ENCODE assay signal across 12 cellular contexts in genomic region chr19:22422220-22422619, GRCh38. TPM values are rescaled to one million over a fixed set of nuclear protein-coding genes. Genes with fewer than 3 reads are reported as not detected.
DNase-seq lines count a peak whose midpoint lies in the region; ATAC-seq and TF ChIP-seq lines count a peak whose summit lies in the region.
"Had no signal": no experiment of that assay in that cellular context is flagged by ENCODE, and none has a peak within 500 bp of the region (broad histone marks: within the 10 kb centered on the region; RNA-seq: fewer than 3 reads in every experiment).

Gene ZNF98 (minus strand): TSS chr19:22422346. CDS start chr19:22422224, 122 bp downstream.

- TF ChIP-seq CTCF in dorsolateral prefrontal cortex (IDR thresholded peaks at IDR 0.05 in 54 of 56, conservative IDR thresholded peaks at IDR 0.05 in 2 of 56; ENCODE audit: low read depth in 1 of 56, partially characterized antibody in 56 of 56) (no peak), testis (IDR thresholded peaks at IDR 0.05) (no peak), colonic mucosa (IDR thresholded peaks at IDR 0.05) (no peak)

- H3K4me1 ChIP-seq in testis (no peaks in the 10 kb centered on the region), colonic mucosa (no peaks in the 10 kb centered on the region)

- DNase-seq in NCI-H146 (lab: John Stamatoyannopoulos, UW) (peak; percentile 49), NCI-H146 treated with DMSO at 0.1 percent for 48 hours (lab: John Stamatoyannopoulos, UW; ENCODE audit: unreplicated experiment) (no peak), dorsolateral prefrontal cortex (peak in 6 of 10 donors; percentile 12 to 70 (median 57)), medulla oblongata (ENCODE audit: extremely low spot score) (peak; percentile 71), testis (peak; percentile 97), colonic mucosa (no peak)
- DNase-seq in stimulated activated naive CD8-positive, alpha-beta T cell treated with anti-CD3 and anti-CD28 coated beads, Interleukin-15, Interleukin-2, amounts not matched to agents 100 U/mL and 50 U/mL, for 24 hours, result no peak
- DNase-seq: immature natural killer cell, NCI-H2081 treated with DMSO at 0.1 percent for 48 hours had no signal

- H3K27me3 ChIP-seq in dorsolateral prefrontal cortex, result peaks cover 0 to 12% (median 0%) of the 10 kb centered on the region in 45 donors
- H3K27me3 ChIP-seq in testis, result no peaks in the 10 kb centered on the region
- no peaks in the 10 kb centered on the region for H3K27me3 ChIP-seq in colonic mucosa

- ATAC-seq in HG03175 (IDR thresholded peaks at IDR 0.05; ENCODE audit: unreplicated experiment), result no peak
- ATAC-seq in stimulated activated naive CD8-positive, alpha-beta T cell treated with anti-CD3 and anti-CD28 coated beads, Interleukin-15, Interleukin-2, amounts not matched to agents 100 U/mL and 50 U/mL, for 24 hours, result no peak
- ATAC-seq: HCT116 had no signal

- H3K4me3 ChIP-seq in dorsolateral prefrontal cortex (peak within 1 kb of the TSS in 49 of 59 donors; percentile 2 to 63 (median 39)), testis (peak within 1 kb of the TSS; percentile 53 to 66), colonic mucosa (no peak within 1 kb of the TSS)

- 2 to 5% methylated on average over 5 to 16 of the region's 16 CpGs for WGBS in testis, 2 donors

- no peak within 1 kb of the TSS for H3K9ac ChIP-seq in colonic mucosa (ENCODE audit: low read depth in 2 of 2, low read length in 2 of 2)
- H3K9ac ChIP-seq: KMS-11 had no signal

- no peak for TF ChIP-seq POLR2A in testis (IDR thresholded peaks at IDR 0.05)

- no peaks in the 10 kb centered on the region for H3K36me3 ChIP-seq in testis (ENCODE audit: low read depth, missing control alignments)
- H3K36me3 ChIP-seq in colonic mucosa, result no peaks in the 10 kb centered on the region

- intact Hi-C loops in dorsolateral prefrontal cortex (cut with DNase I) (no loop called here), testis (cut with DNase I; ENCODE audit: low total_unique reads) (no loop called here), colonic mucosa (cut with DNase I) (no loop called here)

- H3K9me3 ChIP-seq in testis (no peaks in the 10 kb centered on the region), colonic mucosa (no peaks in the 10 kb centered on the region)

- H3K27ac ChIP-seq in dorsolateral prefrontal cortex (no peak within 1 kb of the TSS), testis (peak within 1 kb of the TSS; percentile 45 to 50), colonic mucosa (no peak within 1 kb of the TSS)
- H3K27ac ChIP-seq: KMS-11 had no signal

RNA-seq across cellular contexts. Expression of gene ZNF98, which starts in this region (rescaled TPM):
- 10 to 100 TPM in 49 of 120 experiments, 1 to 10 TPM in 71; 2.6 to 37.3 (median 9.2) TPM for total RNA-seq in dorsolateral prefrontal cortex
- 10 to 100 TPM; 16.0 to 17.7 TPM for total RNA-seq in testis
- 7.7 TPM for polyA plus RNA-seq in testis (ENCODE audit: insufficient read depth, low read depth, low replicate concordance)
- not detected for total RNA-seq in colonic mucosa

Comparison
In these comparisons a context has a peak if more than half of its experiments do, and no peak if none do; other contexts are left out.
1. DNase-seq: peak in NCI-H146 (single experiment), dorsolateral prefrontal cortex (6 of 10), medulla oblongata (single experiment) and testis (single experiment); none in NCI-H146 treated with DMSO at 0.1 percent for 48 hours (single experiment), colonic mucosa (single experiment) and stimulated activated naive CD8-positive, alpha-beta T cell treated with anti-CD3 and anti-CD28 coated beads, Interleukin-15, Interleukin-2, amounts not matched to agents 100 U/mL and 50 U/mL, for 24 hours (single experiment).
2. H3K27ac ChIP-seq: peak in testis (2 of 2); none in dorsolateral prefrontal cortex (0 of 59) and colonic mucosa (single experiment).